ENCODE assay signal across 8 cellular contexts in genomic region chr17:76492989-76493501, GRCh38. TPM values are rescaled to one million over a fixed set of nuclear protein-coding genes. Genes with fewer than 3 reads are reported as not detected.
DNase-seq lines count a peak whose midpoint lies in the region; ATAC-seq and TF ChIP-seq lines count a peak whose summit lies in the region.

No MANE protein-coding gene starts in this region.

- 36% methylated on average over 15 of the region's 15 CpGs for WGBS in liver

- DNase-seq in activated CD8-positive, alpha-beta memory T cell treated with anti-CD3 and anti-CD28 coated beads for 24 hours: peak; percentile 75
- no peak for DNase-seq in activated CD8-positive, alpha-beta memory T cell treated with anti-CD3 and anti-CD28 coated beads, Interleukin-2, amount 50 U/mL, for 4 hours
- peak; percentile 88 for DNase-seq in SKM-1 treated with dmso at 0.1 percent for 144 hours (lab: John Stamatoyannopoulos, UW; ENCODE audit: unreplicated experiment)
- DNase-seq in caudate nucleus (lab: John Stamatoyannopoulos, UW): peak in 25 of 61 donors; percentile 7 to 56 (median 24)
- DNase-seq in stimulated activated naive B cell treated with anti-CD40 and anti-IgM and Interleukin-4, amounts not matched to agents 10 μg/mL and 1 μg/mL and 100 μg/mL, for 72 hours: peak; percentile 77
- DNase-seq in DMS153 (lab: John Stamatoyannopoulos, UW): no peak

- H3K4me3 Mint-ChIP-seq in stimulated activated naive B cell treated with anti-CD40 and anti-IgM and Interleukin-4, amounts not matched to agents 10 μg/mL and 1 μg/mL and 100 μg/mL, for 72 hours: peak overlapping the region; percentile 83 to 84

- H3K4me1 Mint-ChIP-seq in stimulated activated naive B cell treated with anti-CD40 and anti-IgM and Interleukin-4, amounts not matched to agents 10 μg/mL and 1 μg/mL and 100 μg/mL, for 72 hours: peaks cover 71 to 93% of the 10 kb centered on the region in 2 donors

- peak; percentile 51 for ATAC-seq in HG03097 (IDR thresholded peaks at IDR 0.05; ENCODE audit: low FRiP score, unreplicated experiment)
- ATAC-seq in stimulated activated naive B cell treated with anti-CD40 and anti-IgM and Interleukin-4, amounts not matched to agents 10 μg/mL and 1 μg/mL and 100 μg/mL, for 72 hours (replicated peaks): peak; percentile 65 to 66

- H3K27me3 Mint-ChIP-seq in stimulated activated naive B cell treated with anti-CD40 and anti-IgM and Interleukin-4, amounts not matched to agents 10 μg/mL and 1 μg/mL and 100 μg/mL, for 72 hours: no peaks in the 10 kb centered on the region

- no peak overlapping the region for H3K4me3 ChIP-seq in liver (ENCODE audit: low read depth in 1 of 3, low read length in 3 of 3)

- no peak for TF ChIP-seq CTCF in liver (IDR thresholded peaks at IDR 0.05; ENCODE audit: low read depth, low read length, missing input control)

- no peaks in the 10 kb centered on the region for H3K9me3 ChIP-seq in liver (ENCODE audit: control insufficient read depth in 4 of 4, low read length in 3 of 4)

- H3K36me3 ChIP-seq in liver (ENCODE audit: control insufficient read depth in 4 of 4, insufficient read depth in 3 of 4, low read depth in 1 of 4, low read length in 3 of 4): no peaks in the 10 kb centered on the region

- H3K27ac ChIP-seq in caudate nucleus (ENCODE audit: low read depth, low read length) (peak overlapping the region; percentile 82), liver (ENCODE audit: low read depth in 1 of 2, low read length in 2 of 2) (peak overlapping the region; percentile 65 to 84)

- H3K27ac Mint-ChIP-seq in stimulated activated naive B cell treated with anti-CD40 and anti-IgM and Interleukin-4, amounts not matched to agents 10 μg/mL and 1 μg/mL and 100 μg/mL, for 72 hours: peak overlapping the region; percentile 97

- no peak for TF ChIP-seq RAD21 in liver (IDR thresholded peaks at IDR 0.05)

- H3K9me3 Mint-ChIP-seq in stimulated activated naive B cell treated with anti-CD40 and anti-IgM and Interleukin-4, amounts not matched to agents 10 μg/mL and 1 μg/mL and 100 μg/mL, for 72 hours: no peaks in the 10 kb centered on the region

- H3K27me3 ChIP-seq in liver (ENCODE audit: control insufficient read depth in 4 of 4, insufficient read depth in 4 of 4, low read length in 3 of 4): no peaks in the 10 kb centered on the region

- H3K36me3 Mint-ChIP-seq in stimulated activated naive B cell treated with anti-CD40 and anti-IgM and Interleukin-4, amounts not matched to agents 10 μg/mL and 1 μg/mL and 100 μg/mL, for 72 hours: peaks cover 13 to 16% of the 10 kb centered on the region in 2 donors

- H3K9ac ChIP-seq in liver (ENCODE audit: low read depth in 1 of 2, low read length in 2 of 2): peak overlapping the region in 1 of 2 donors; percentile 72

- peaks cover 1 to 18% (median 8%) of the 10 kb centered on the region in 4 donors for H3K4me1 ChIP-seq in liver (ENCODE audit: control insufficient read depth in 4 of 4, insufficient read depth in 4 of 4, low read length in 3 of 4)

TF ChIP-seq in liver, 16 proteins besides CTCF, POLR2A, EP300 and RAD21:
- no peak for TF ChIP-seq MAX (IDR thresholded peaks at IDR 0.05)
- peak in 1 of 2 donors; percentile 9 for TF ChIP-seq RXRA (IDR thresholded peaks at IDR 0.05)

RNA-seq across cellular contexts. Expression of gene RHBDF2, which starts 8.2 kb away (rescaled TPM):
- 1 to 10 TPM; 3.6 to 6.7 TPM for total RNA-seq in liver
- polyA plus RNA-seq in liver: 1 to 10 TPM; 2.9 to 5.6 TPM

RNA-seq across cellular contexts. Expression of gene AANAT, which starts 25.6 kb away (rescaled TPM):
- total RNA-seq in liver: not detected
- polyA plus RNA-seq in liver: not detected

RNA-seq across cellular contexts. Expression of gene UBE2O, which starts 40.1 kb away (rescaled TPM):
- 10 to 100 TPM; 13.1 to 71.5 TPM for total RNA-seq in liver
- 1 to 10 TPM; 3.3 to 5.4 TPM for polyA plus RNA-seq in liver

RNA-seq across cellular contexts. Expression of gene CYGB, which starts 44.5 kb away (rescaled TPM):
- total RNA-seq in liver: 1 to 10 TPM; 1.6 to 7.8 TPM
- polyA plus RNA-seq in liver: 1 to 10 TPM in 1 of 2 donors, under 1 TPM in 1; 0.83 to 1.2 TPM

RNA-seq across cellular contexts. Expression of gene PRCD, which starts 46.8 kb away (rescaled TPM):
- 1 to 10 TPM in 1 of 2 donors, under 1 TPM in 1; 0.75 to 1.0 TPM for total RNA-seq in liver
- polyA plus RNA-seq in liver: under 1 TPM in 1 of 2 donors, not detected in 1; 0.63 TPM

Comparison
In these comparisons a context has a peak if more than half of its experiments do, and no peak if none do; other contexts are left out.
1. DNase-seq: peak in activated CD8-positive, alpha-beta memory T cell treated with anti-CD3 and anti-CD28 coated beads for 24 hours (single experiment), SKM-1 treated with dmso at 0.1 percent for 144 hours (single experiment) and stimulated activated naive B cell treated with anti-CD40 and anti-IgM and Interleukin-4, amounts not matched to agents 10 μg/mL and 1 μg/mL and 100 μg/mL, for 72 hours (single experiment); none in activated CD8-positive, alpha-beta memory T cell treated with anti-CD3 and anti-CD28 coated beads, Interleukin-2, amount 50 U/mL, for 4 hours (single experiment) and DMS153 (single experiment).